Comparison of ENCODE assay signal across 19 cellular contexts in the genomic region with DNA sequence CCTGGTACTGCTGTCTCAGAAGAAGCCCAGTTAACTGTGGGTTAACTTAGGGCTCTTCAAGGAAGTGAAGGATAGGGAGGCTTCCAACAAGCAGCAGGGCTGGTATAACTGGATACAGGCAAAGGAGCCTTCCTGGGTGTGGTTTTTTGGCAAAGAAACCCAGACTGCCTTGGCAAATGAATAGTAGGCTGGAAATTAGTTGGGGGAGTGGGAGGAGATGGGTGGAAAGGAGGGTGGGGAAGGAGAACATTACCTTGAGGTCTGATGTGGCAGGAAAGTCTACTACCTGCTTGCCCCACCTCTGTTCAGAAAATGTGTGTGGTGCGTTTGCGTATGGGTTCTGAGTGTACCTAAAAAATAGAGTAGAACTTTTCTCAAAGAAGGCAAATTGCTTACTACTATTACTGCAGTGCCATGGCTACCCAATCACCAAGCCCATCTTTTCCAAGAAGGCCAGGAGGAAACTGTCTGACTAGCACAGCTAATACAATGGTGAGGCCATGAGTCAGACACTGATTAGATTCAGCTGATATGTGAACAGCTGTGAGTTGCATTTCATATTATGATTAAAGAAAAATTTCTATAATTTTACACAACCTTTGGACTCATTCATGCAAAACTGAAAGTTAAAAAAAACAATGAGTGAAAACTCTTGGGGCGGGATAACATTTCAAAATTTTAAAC. TPM values are rescaled to one million over a fixed set of nuclear protein-coding genes. Genes with fewer than 3 reads are reported as not detected.
DNase-seq lines count a peak whose midpoint lies in the region; ATAC-seq and TF ChIP-seq lines count a peak whose summit lies in the region.
"Had no signal": no experiment of that assay in that cellular context is flagged by ENCODE, and none has a peak within 500 bp of the region (broad histone marks: within the 10 kb centered on the region; RNA-seq: fewer than 3 reads in every experiment).

No MANE protein-coding gene starts in this region.

- ATAC-seq in body of pancreas: no peak
- ATAC-seq in HG02623 (IDR thresholded peaks at IDR 0.05; ENCODE audit: unreplicated experiment): no peak
- ATAC-seq in HG02852 (IDR thresholded peaks at IDR 0.05; ENCODE audit: unreplicated experiment): no peak
- ATAC-seq: A549, Panc1 had no signal

- no peaks in the 10 kb centered on the region for H4K20me1 ChIP-seq in mammary epithelial cell (ENCODE audit: insufficient read depth, low read length)

- H3K4me2 ChIP-seq in mammary epithelial cell (ENCODE audit: insufficient read depth, low read depth, low read length): no peak overlapping the region
- H3K4me2 ChIP-seq: A549 had no signal

- H3K27me3 Mint-ChIP-seq in activated CD4-positive, alpha-beta memory T cell treated with anti-CD3 and anti-CD28 coated beads for 36 hours: peaks cover 2% of the 10 kb centered on the region
- H3K27me3 Mint-ChIP-seq in activated CD4-positive, alpha-beta memory T cell treated with anti-CD3 and anti-CD28 coated beads, Interleukin-2, amount 10 ng/mL, durations not matched to agents 7 days and 5 days: peaks cover 74% of the 10 kb centered on the region
- no peaks in the 10 kb centered on the region for H3K27me3 Mint-ChIP-seq in type B pancreatic cell

- no peak for DNase-seq in activated CD4-positive, alpha-beta memory T cell treated with anti-CD3 and anti-CD28 coated beads for 36 hours
- no peak for DNase-seq in activated CD4-positive, alpha-beta memory T cell treated with anti-CD3 and anti-CD28 coated beads, Interleukin-2, amount 10 ng/mL, durations not matched to agents 7 days and 5 days
- DNase-seq in mammary epithelial cell (peak; percentile 59), kidney epithelial cell (ENCODE audit: low read depth) (peak; percentile 45), type B pancreatic cell (ENCODE audit: extremely low spot score, unreplicated experiment) (no peak), body of pancreas (no peak)
- DNase-seq: activated CD4-positive, alpha-beta T cell treated with anti-CD3 and anti-CD28 coated beads for 1 hour; activated T-cell treated with anti-CD3 and anti-CD28 coated beads, Interleukin-2, amount 50 U/mL, for 1 hour; anterior cingulate cortex; HCEC 1CT; head of caudate nucleus; NCI-H1048; NCI-H345; spleen had no signal

- BruUV-seq in mammary epithelial cell (replicated peaks; lab: Mats Ljungman, UMichigan): no TSS peak

- dilution Hi-C loops in mammary epithelial cell (cut with HindIII; ENCODE audit: low sequenced_read_pairs): no loop called here

- TF ChIP-seq CTCF in mammary epithelial cell (conservative IDR thresholded peaks at IDR 0.05 in 1 of 2, IDR thresholded peaks at IDR 0.05 in 1 of 2; ENCODE audit: extremely low read depth in 1 of 2, insufficient read depth in 1 of 2, low read depth in 1 of 2, low read length in 2 of 2): no peak
- no peak for TF ChIP-seq CTCF in kidney epithelial cell (IDR thresholded peaks at IDR 0.05; ENCODE audit: insufficient read depth, low read length, poor library complexity, severe bottlenecking)
- TF ChIP-seq CTCF in type B pancreatic cell (conservative IDR thresholded peaks at IDR 0.05): no peak
- no peak for TF ChIP-seq CTCF in body of pancreas (IDR thresholded peaks at IDR 0.05)

- CTCF ChIA-PET in activated CD4-positive, alpha-beta memory T cell treated with anti-CD3 and anti-CD28 coated beads for 36 hours (lab: Charles Lee): no interaction called here
- CTCF ChIA-PET in activated CD4-positive, alpha-beta memory T cell treated with anti-CD3 and anti-CD28 coated beads, Interleukin-2, amount 10 ng/mL, durations not matched to agents 7 days and 5 days (lab: Charles Lee): no interaction called here
- CTCF ChIA-PET in mammary epithelial cell (lab: Charles Lee; ENCODE audit: low non-redundant PET): no interaction called here

- peaks cover 3% of the 10 kb centered on the region for H3K36me3 Mint-ChIP-seq in activated CD4-positive, alpha-beta memory T cell treated with anti-CD3 and anti-CD28 coated beads for 36 hours
- no peaks in the 10 kb centered on the region for H3K36me3 Mint-ChIP-seq in activated CD4-positive, alpha-beta memory T cell treated with anti-CD3 and anti-CD28 coated beads, Interleukin-2, amount 10 ng/mL, durations not matched to agents 7 days and 5 days (ENCODE audit: low read depth)
- H3K36me3 Mint-ChIP-seq in type B pancreatic cell: no peaks in the 10 kb centered on the region

- WGBS in mammary epithelial cell (ENCODE audit: low coverage, missing lambda C conversion rate): 100% methylated on average over 1 of the region's 3 CpGs
- WGBS in body of pancreas, 2 donors: 92 to 97% methylated on average over 3 of the region's 3 CpGs

- H3K4me1 Mint-ChIP-seq in activated CD4-positive, alpha-beta memory T cell treated with anti-CD3 and anti-CD28 coated beads for 36 hours (ENCODE audit: low read depth): peaks cover 30% of the 10 kb centered on the region
- H3K4me1 Mint-ChIP-seq in activated CD4-positive, alpha-beta memory T cell treated with anti-CD3 and anti-CD28 coated beads, Interleukin-2, amount 10 ng/mL, durations not matched to agents 7 days and 5 days: peaks cover 16% of the 10 kb centered on the region
- H3K4me1 Mint-ChIP-seq in type B pancreatic cell (ENCODE audit: unreplicated experiment): peaks cover 5% of the 10 kb centered on the region

- no peaks in the 10 kb centered on the region for H3K27me3 ChIP-seq in mammary epithelial cell (ENCODE audit: insufficient read depth, low read length)
- H3K27me3 ChIP-seq in kidney epithelial cell (ENCODE audit: control insufficient read depth, insufficient read depth, low read length): no peaks in the 10 kb centered on the region
- no peaks in the 10 kb centered on the region for H3K27me3 ChIP-seq in body of pancreas
- H3K27me3 ChIP-seq: spleen had no signal

- no peak overlapping the region for H2AFZ ChIP-seq in mammary epithelial cell (ENCODE audit: low read depth, low read length)

- TF ChIP-seq POLR2A in body of pancreas (IDR thresholded peaks at IDR 0.05): no peak

- H3K36me3 ChIP-seq in mammary epithelial cell (ENCODE audit: insufficient read depth, low read length) (no peaks in the 10 kb centered on the region), kidney epithelial cell (ENCODE audit: control insufficient read depth, insufficient read depth, low read length) (no peaks in the 10 kb centered on the region), body of pancreas (replicated peaks in 1 of 2; ENCODE audit: insufficient read depth in 1 of 2, low read depth in 2 of 2) (no peaks in the 10 kb centered on the region)
- H3K36me3 ChIP-seq: spleen had no signal

- H3K9ac ChIP-seq in mammary epithelial cell (ENCODE audit: insufficient read depth, low read length): no peak overlapping the region

- POLR2A ChIA-PET in activated CD4-positive, alpha-beta memory T cell treated with anti-CD3 and anti-CD28 coated beads for 36 hours (lab: Charles Lee): no interaction called here
- POLR2A ChIA-PET in activated CD4-positive, alpha-beta memory T cell treated with anti-CD3 and anti-CD28 coated beads, Interleukin-2, amount 10 ng/mL, durations not matched to agents 7 days and 5 days (lab: Charles Lee): no interaction called here

- H3K4me3 ChIP-seq in mammary epithelial cell (replicated peaks in 1 of 3; ENCODE audit: insufficient read depth in 1 of 3, low read depth in 2 of 3, low read length in 3 of 3) (no peak overlapping the region), kidney epithelial cell (ENCODE audit: low read depth, low read length) (no peak overlapping the region), body of pancreas (no peak overlapping the region)
- H3K4me3 ChIP-seq: A549, spleen had no signal

- in situ Hi-C loops in mammary epithelial cell (cut with MboI; ENCODE audit: low sequenced_read_pairs in 2 of 2): no loop called here

- H3K9me3 ChIP-seq in mammary epithelial cell (replicated peaks; ENCODE audit: insufficient read depth, low read length) (no peaks in the 10 kb centered on the region), body of pancreas (no peaks in the 10 kb centered on the region)

- peaks cover 11% of the 10 kb centered on the region for H3K9me3 Mint-ChIP-seq in activated CD4-positive, alpha-beta memory T cell treated with anti-CD3 and anti-CD28 coated beads for 36 hours
- H3K9me3 Mint-ChIP-seq in activated CD4-positive, alpha-beta memory T cell treated with anti-CD3 and anti-CD28 coated beads, Interleukin-2, amount 10 ng/mL, durations not matched to agents 7 days and 5 days: peaks cover 3% of the 10 kb centered on the region
- H3K9me3 Mint-ChIP-seq in type B pancreatic cell: peaks cover 8% of the 10 kb centered on the region

- H3K79me2 ChIP-seq in mammary epithelial cell (ENCODE audit: insufficient read depth, low read length): no peaks in the 10 kb centered on the region

- peak overlapping the region; percentile 38 for H3K27ac Mint-ChIP-seq in activated CD4-positive, alpha-beta memory T cell treated with anti-CD3 and anti-CD28 coated beads for 36 hours
- no peak overlapping the region for H3K27ac Mint-ChIP-seq in activated CD4-positive, alpha-beta memory T cell treated with anti-CD3 and anti-CD28 coated beads, Interleukin-2, amount 10 ng/mL, durations not matched to agents 7 days and 5 days
- H3K27ac Mint-ChIP-seq in type B pancreatic cell: peak overlapping the region; percentile 69

- H3K27ac ChIP-seq in mammary epithelial cell (ENCODE audit: insufficient read depth, low read depth, low read length) (no peak overlapping the region), body of pancreas (no peak overlapping the region)
- H3K27ac ChIP-seq: A549, spleen had no signal

- no peak overlapping the region for H3K4me3 Mint-ChIP-seq in activated CD4-positive, alpha-beta memory T cell treated with anti-CD3 and anti-CD28 coated beads for 36 hours
- no peak overlapping the region for H3K4me3 Mint-ChIP-seq in activated CD4-positive, alpha-beta memory T cell treated with anti-CD3 and anti-CD28 coated beads, Interleukin-2, amount 10 ng/mL, durations not matched to agents 7 days and 5 days
- no peak overlapping the region for H3K4me3 Mint-ChIP-seq in type B pancreatic cell

- H3K4me1 ChIP-seq in mammary epithelial cell (ENCODE audit: insufficient read depth, low read length) (peaks cover 10% of the 10 kb centered on the region), body of pancreas (no peaks in the 10 kb centered on the region)
- H3K4me1 ChIP-seq: A549 had no signal

- intact Hi-C loops in activated CD4-positive, alpha-beta memory T cell treated with anti-CD3 and anti-CD28 coated beads for 36 hours (cut with micrococcal nuclease): no loop called here
- intact Hi-C loops in mammary epithelial cell (cut with micrococcal nuclease): no loop called here
- intact Hi-C loops in body of pancreas (cut with DNase I): no loop called here

RNA-seq across cellular contexts. Expression of a gene that starts 55.2 kb away (rescaled TPM):
- total RNA-seq in activated CD4-positive, alpha-beta memory T cell treated with anti-CD3 and anti-CD28 coated beads for 36 hours: not detected
- not detected for total RNA-seq in activated CD4-positive, alpha-beta memory T cell treated with anti-CD3 and anti-CD28 coated beads, Interleukin-2, amount 10 ng/mL, durations not matched to agents 7 days and 5 days
- total RNA-seq in mammary epithelial cell (under 1 TPM in 1 of 2 donors, not detected in 1; 0.17 TPM), kidney epithelial cell (not detected in 2 replicates), type B pancreatic cell (ENCODE audit: low replicate concordance) (28.8 and 69.1 TPM in 2 replicates), body of pancreas (1 to 10 TPM in 1 of 2 donors, not detected in 1; 3.4 TPM)
- 0.44 TPM for polyA plus RNA-seq in mammary epithelial cell
- not detected for polyA minus RNA-seq in mammary epithelial cell
- total RNA-seq: T-helper 1 cell treated with Interleukin-12 subunit alpha and Interleukin-12 subunit beta and Interleukin-4 antibody, amounts not matched to agents 30 ng/mL and 1 ng/mL, for 36 hours had no signal

Comparison
In these comparisons a context has a peak if more than half of its experiments do, and no peak if none do; other contexts are left out.
1. DNase-seq: peak in mammary epithelial cell (single experiment) and kidney epithelial cell (single experiment); none in activated CD4-positive, alpha-beta memory T cell treated with anti-CD3 and anti-CD28 coated beads for 36 hours (single experiment), activated CD4-positive, alpha-beta memory T cell treated with anti-CD3 and anti-CD28 coated beads, Interleukin-2, amount 10 ng/mL, durations not matched to agents 7 days and 5 days (single experiment), type B pancreatic cell (single experiment) and body of pancreas (0 of 4).